Comparison of ENCODE assay signal across 17 cellular contexts in the genomic region with DNA sequence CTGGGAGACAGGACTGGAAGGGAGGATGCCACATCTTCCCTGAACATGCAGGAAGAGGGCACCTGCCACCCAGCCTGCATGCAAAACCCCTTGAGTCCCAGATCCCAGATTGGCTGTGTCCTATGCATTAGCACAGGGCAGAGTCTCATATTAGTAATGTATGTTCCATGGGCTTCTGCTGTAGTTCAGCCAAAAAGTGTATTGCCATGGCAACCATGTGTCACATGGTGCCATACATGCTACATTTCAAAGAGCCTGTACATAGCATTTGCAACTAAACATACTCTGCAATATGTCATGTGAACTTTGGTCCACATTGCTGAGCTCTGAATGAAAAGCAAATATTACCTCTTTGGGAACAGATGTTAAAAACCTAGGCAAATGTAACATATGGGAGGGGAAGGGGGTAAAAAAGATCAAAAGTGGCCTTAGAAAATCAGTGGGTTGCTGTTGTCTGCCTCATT.
DNase-seq lines count a peak whose midpoint lies in the region; ATAC-seq and TF ChIP-seq lines count a peak whose summit lies in the region.
"Had no signal": no experiment of that assay in that cellular context is flagged by ENCODE, and none has a peak within 500 bp of the region (broad histone marks: within the 10 kb centered on the region; RNA-seq: fewer than 3 reads in every experiment).

No MANE protein-coding gene starts in this region.

- DNase-seq in CD4-positive, alpha-beta T cell = peak in 1 of 10 experiments; percentile 16
- DNase-seq in DMS 273 treated with DMSO at 0.1 percent for 48 hours (lab: John Stamatoyannopoulos, UW) = peak; percentile 78
- DNase-seq in T-helper 17 cell = no peak
- no peak for DNase-seq in glutamatergic neuron
- no peak for DNase-seq in kidney tubule cell (ENCODE audit: low spot score)
- no peak for DNase-seq in ecto neural progenitor cell (ENCODE audit: low spot score)
- DNase-seq in foreskin melanocyte = no peak
- DNase-seq: anterior cingulate cortex; esophagus squamous epithelium; left ventricle myocardium superior; MV-4-11; NCI-H345; right cardiac atrium; stimulated activated CD4-positive, alpha-beta T cell treated with anti-CD3 and anti-CD28 coated beads, Interleukin-4, amount 100 ng/mL, for 1 hour had no signal

- no peaks in the 10 kb centered on the region for H3K9me3 ChIP-seq in CD4-positive, alpha-beta T cell (ENCODE audit: control insufficient read depth, low read length)
- H3K9me3 ChIP-seq in T-helper 17 cell (ENCODE audit: control insufficient read depth, low read length, poor library complexity, severe bottlenecking) = peaks cover 4% of the 10 kb centered on the region
- H3K9me3 ChIP-seq: esophagus squamous epithelium had no signal

- H3K27ac ChIP-seq in CD4-positive, alpha-beta T cell (ENCODE audit: low read depth, low read length) = no peak overlapping the region
- H3K27ac ChIP-seq: esophagus squamous epithelium had no signal

- H3K27me3 Mint-ChIP-seq in CD4-positive, alpha-beta T cell = no peaks in the 10 kb centered on the region
- H3K27me3 Mint-ChIP-seq in T-helper 17 cell (no peaks in the 10 kb centered on the region), glutamatergic neuron (ENCODE audit: unreplicated experiment) (peaks cover 2% of the 10 kb centered on the region)

- peaks cover 27% of the 10 kb centered on the region for H3K36me3 Mint-ChIP-seq in CD4-positive, alpha-beta T cell (ENCODE audit: low read depth)
- peaks cover 5% of the 10 kb centered on the region for H3K36me3 Mint-ChIP-seq in T-helper 17 cell (ENCODE audit: low read depth)
- no peaks in the 10 kb centered on the region for H3K36me3 Mint-ChIP-seq in glutamatergic neuron (ENCODE audit: unreplicated experiment)

- intact Hi-C loops in CD4-positive, alpha-beta T cell (cut with DNase I, micrococcal nuclease) = loop anchor here in 1 of 2 experiments (10.0 kb wide), 1 partner anchor 309 kb away; no protein-coding TSS in a partner anchor

- peak overlapping the region; percentile 88 for H3K4me3 Mint-ChIP-seq in CD4-positive, alpha-beta T cell
- H3K4me3 Mint-ChIP-seq in T-helper 17 cell (peak overlapping the region; percentile 83), glutamatergic neuron (ENCODE audit: unreplicated experiment) (no peak overlapping the region)
- H3K4me3 Mint-ChIP-seq: B cell had no signal

- CTCF ChIA-PET in CD4-positive, alpha-beta T cell (lab: Charles Lee) = interaction anchor here (1.0 to 1.3 kb wide), 3 partner anchors 12 to 409 kb away, joined by 4 to 5 read pairs (median 5); no protein-coding TSS in a partner anchor

- H3K9me3 Mint-ChIP-seq in CD4-positive, alpha-beta T cell = no peaks in the 10 kb centered on the region
- peaks cover 4% of the 10 kb centered on the region for H3K9me3 Mint-ChIP-seq in glutamatergic neuron (ENCODE audit: unreplicated experiment)

- H3K27me3 ChIP-seq in CD4-positive, alpha-beta T cell (ENCODE audit: control insufficient read depth, insufficient read depth, low read length) = no peaks in the 10 kb centered on the region
- H3K27me3 ChIP-seq: esophagus squamous epithelium had no signal

- POLR2A ChIA-PET in CD4-positive, alpha-beta T cell (lab: Charles Lee) = interaction anchor here (1.0 to 3.3 kb wide), 6 partner anchors 9 to 78 kb away, joined by 3 to 15 read pairs (median 4); partner anchors contain the start of gene DPP4

- peak; percentile 71 for ATAC-seq in CD4-positive, alpha-beta T cell (ENCODE audit: poor library complexity)
- peak; percentile 65 for ATAC-seq in T-helper 17 cell
- ATAC-seq in GM21526 (IDR thresholded peaks at IDR 0.05; ENCODE audit: low FRiP score, unreplicated experiment) = no peak
- ATAC-seq: GM12878, left ventricle myocardium superior, right cardiac atrium had no signal

- TF ChIP-seq CTCF in CD4-positive, alpha-beta T cell (IDR thresholded peaks at IDR 0.05) = no peak
- no peak for TF ChIP-seq CTCF in glutamatergic neuron (IDR thresholded peaks at IDR 0.05; ENCODE audit: partially characterized antibody, unreplicated experiment)

- peak overlapping the region; percentile 90 for H3K27ac Mint-ChIP-seq in CD4-positive, alpha-beta T cell
- H3K27ac Mint-ChIP-seq in T-helper 17 cell = peak overlapping the region; percentile 99
- H3K27ac Mint-ChIP-seq in glutamatergic neuron (ENCODE audit: unreplicated experiment) = peak overlapping the region; percentile 45
- H3K27ac Mint-ChIP-seq: B cell had no signal

- H3K4me1 Mint-ChIP-seq in CD4-positive, alpha-beta T cell (ENCODE audit: low read depth) = peaks cover 61% of the 10 kb centered on the region
- H3K4me1 Mint-ChIP-seq in T-helper 17 cell (peaks cover 57% of the 10 kb centered on the region), glutamatergic neuron (ENCODE audit: low read depth, unreplicated experiment) (peaks cover 36% of the 10 kb centered on the region)

Comparison
In these comparisons a context has a peak if more than half of its experiments do, and no peak if none do; other contexts are left out.
1. H3K27ac Mint-ChIP-seq: peak in every context shown above with its lines; median percentile 99 in T-helper 17 cell; 90 in CD4-positive, alpha-beta T cell; 45 in glutamatergic neuron.